12 cellular contexts compared by ENCODE assay signal in genomic region chr20:50724112-50724724, GRCh38. TPM values are rescaled to one million over a fixed set of nuclear protein-coding genes. Genes with fewer than 3 reads are reported as not detected.
DNase-seq lines count a peak whose midpoint lies in the region; ATAC-seq and TF ChIP-seq lines count a peak whose summit lies in the region.
"Had no signal": no experiment of that assay in that cellular context is flagged by ENCODE, and none has a peak within 500 bp of the region (broad histone marks: within the 10 kb centered on the region; RNA-seq: fewer than 3 reads in every experiment).

No MANE protein-coding gene starts in this region.

- H3K4me2 ChIP-seq in mammary epithelial cell (ENCODE audit: insufficient read depth, low read depth, low read length): peak overlapping the region; percentile 43
- peak overlapping the region; percentile 56 for H3K4me2 ChIP-seq in neural progenitor cell

- H3K27ac Mint-ChIP-seq in neural progenitor cell: no peak overlapping the region
- H3K27ac Mint-ChIP-seq: nephron had no signal

- WGBS in mammary epithelial cell (ENCODE audit: low coverage, missing lambda C conversion rate): 44% methylated on average over 7 of the region's 7 CpGs
- 90 to 100% methylated on average over 2 to 7 of the region's 7 CpGs for WGBS in transverse colon (ENCODE audit: low coverage in 1 of 2), 2 donors

- H3K9me3 ChIP-seq in left ventricle myocardium inferior (replicated peaks): no peaks in the 10 kb centered on the region
- H3K9me3 ChIP-seq in mammary epithelial cell (replicated peaks; ENCODE audit: insufficient read depth, low read length): no peaks in the 10 kb centered on the region
- no peaks in the 10 kb centered on the region for H3K9me3 ChIP-seq in neural progenitor cell (ENCODE audit: low read depth)
- H3K9me3 ChIP-seq in transverse colon: no peaks in the 10 kb centered on the region

- H3K4me3 Mint-ChIP-seq in neural progenitor cell: no peak overlapping the region
- H3K4me3 Mint-ChIP-seq: nephron had no signal

- H3K9ac ChIP-seq in mammary epithelial cell (ENCODE audit: insufficient read depth, low read length) (peak overlapping the region; percentile 61), neural progenitor cell (no peak overlapping the region)

- BruUV-seq in mammary epithelial cell (replicated peaks; lab: Mats Ljungman, UMichigan): no TSS peak

- H2AFZ ChIP-seq in mammary epithelial cell (ENCODE audit: low read depth, low read length): peak overlapping the region; percentile 76
- peak overlapping the region; percentile 94 for H2AFZ ChIP-seq in neural progenitor cell (replicated peaks)

- TF ChIP-seq EP300 in transverse colon (IDR thresholded peaks at IDR 0.05; ENCODE audit: low read depth): no peak

- H3K36me3 ChIP-seq in left ventricle myocardium inferior (no peaks in the 10 kb centered on the region), mammary epithelial cell (ENCODE audit: insufficient read depth, low read length) (no peaks in the 10 kb centered on the region), neural progenitor cell (no peaks in the 10 kb centered on the region), transverse colon (no peaks in the 10 kb centered on the region)

- peaks cover 6% of the 10 kb centered on the region for H3K27me3 Mint-ChIP-seq in neural progenitor cell (ENCODE audit: insufficient read depth, low read depth)

- no peaks in the 10 kb centered on the region for H3K36me3 Mint-ChIP-seq in neural progenitor cell

- CTCF ChIA-PET in mammary epithelial cell (lab: Charles Lee; ENCODE audit: low non-redundant PET): no interaction called here

- in situ Hi-C loops in mammary epithelial cell (cut with MboI; ENCODE audit: low sequenced_read_pairs in 2 of 2): no loop called here
- in situ Hi-C loops in transverse colon (cut with MboI; ENCODE audit: low pct_ligation_motif_present in 1 of 4, low pct_unique_long_range_greater_than_20kb in 1 of 4, low sequenced_read_pairs in 3 of 4): no loop called here

- dilution Hi-C loops in mammary epithelial cell (cut with HindIII; ENCODE audit: low sequenced_read_pairs): no loop called here

- TF ChIP-seq CTCF in left ventricle myocardium inferior (IDR thresholded peaks at IDR 0.05; ENCODE audit: borderline replicate concordance) (no peak), mammary epithelial cell (conservative IDR thresholded peaks at IDR 0.05 in 1 of 2, IDR thresholded peaks at IDR 0.05 in 1 of 2; ENCODE audit: extremely low read depth in 1 of 2, insufficient read depth in 1 of 2, low read depth in 1 of 2, low read length in 2 of 2) (no peak), neural progenitor cell (IDR thresholded peaks at IDR 0.05) (no peak), transverse colon (IDR thresholded peaks at IDR 0.05) (no peak)

- H3K4me3 ChIP-seq in left ventricle myocardium inferior (peak overlapping the region; percentile 11), mammary epithelial cell (replicated peaks in 1 of 3; ENCODE audit: insufficient read depth in 1 of 3, low read depth in 2 of 3, low read length in 3 of 3) (no peak overlapping the region), neural progenitor cell (peak overlapping the region; percentile 18), transverse colon (no peak overlapping the region)

- ATAC-seq in left ventricle myocardium superior (no peak), GM21423 (IDR thresholded peaks at IDR 0.05; ENCODE audit: unreplicated experiment) (no peak)

- H3K4me1 Mint-ChIP-seq in neural progenitor cell: peaks cover 20% of the 10 kb centered on the region

- no peak for TF ChIP-seq POLR2A in transverse colon (IDR thresholded peaks at IDR 0.05)

- H3K27ac ChIP-seq in left ventricle myocardium inferior (replicated peaks) (peak overlapping the region; percentile 91), mammary epithelial cell (ENCODE audit: insufficient read depth, low read depth, low read length) (peak overlapping the region; percentile 60), neural progenitor cell (peak overlapping the region; percentile 89), transverse colon (peak overlapping the region in 3 of 4 donors; percentile 59 to 64 (median 63))
- H3K27ac ChIP-seq: HL-60 had no signal

- DNase-seq in left ventricle myocardium inferior: no peak
- DNase-seq in left ventricle myocardium superior: no peak
- DNase-seq in mammary epithelial cell: no peak
- DNase-seq in neural progenitor cell (ENCODE audit: low spot score): no peak
- DNase-seq in transverse colon: no peak
- no peak for DNase-seq in NCI-H128 (lab: John Stamatoyannopoulos, UW; ENCODE audit: unreplicated experiment)
- DNase-seq in mucosa of gallbladder (ENCODE audit: low spot score): no peak
- DNase-seq: DMS 273 treated with DMSO at 0.1 percent for 48 hours had no signal

- no peaks in the 10 kb centered on the region for H3K9me3 Mint-ChIP-seq in neural progenitor cell
- H3K9me3 Mint-ChIP-seq: nephron had no signal

- H3F3A ChIP-seq in neural progenitor cell (ENCODE audit: low read depth): peaks cover 31% of the 10 kb centered on the region

- intact Hi-C loops in left ventricle myocardium inferior (cut with micrococcal nuclease): no loop called here
- intact Hi-C loops in left ventricle myocardium superior (cut with micrococcal nuclease): no loop called here
- intact Hi-C loops in mammary epithelial cell (cut with micrococcal nuclease): no loop called here
- intact Hi-C loops in transverse colon (cut with DNase I; ENCODE audit: low total_unique reads): no loop called here

- H3K27me3 ChIP-seq in left ventricle myocardium inferior (ENCODE audit: low read depth): no peaks in the 10 kb centered on the region
- H3K27me3 ChIP-seq in mammary epithelial cell (ENCODE audit: insufficient read depth, low read length): no peaks in the 10 kb centered on the region
- H3K27me3 ChIP-seq in neural progenitor cell: no peaks in the 10 kb centered on the region
- H3K27me3 ChIP-seq in transverse colon: no peaks in the 10 kb centered on the region

- H4K20me1 ChIP-seq in mammary epithelial cell (ENCODE audit: insufficient read depth, low read length): no peaks in the 10 kb centered on the region
- no peaks in the 10 kb centered on the region for H4K20me1 ChIP-seq in neural progenitor cell (ENCODE audit: low read depth)

- H3K4me1 ChIP-seq in left ventricle myocardium inferior (peaks cover 47% of the 10 kb centered on the region), mammary epithelial cell (ENCODE audit: insufficient read depth, low read length) (peaks cover 39% of the 10 kb centered on the region), neural progenitor cell (peaks cover 17% of the 10 kb centered on the region), transverse colon (peaks cover 0 to 19% (median 4%) of the 10 kb centered on the region in 4 donors)

- H3K79me2 ChIP-seq in mammary epithelial cell (ENCODE audit: insufficient read depth, low read length) (no peaks in the 10 kb centered on the region), neural progenitor cell (ENCODE audit: low read depth) (no peaks in the 10 kb centered on the region)

RNA-seq across cellular contexts. Expression of gene PARD6B, which starts 7.2 kb away (rescaled TPM):
- total RNA-seq in left ventricle myocardium inferior: 3.4 TPM
- 7.1 TPM for total RNA-seq in left ventricle myocardium superior
- total RNA-seq in mammary epithelial cell: 1 to 10 TPM; 5.6 to 7.7 TPM
- polyA plus RNA-seq in mammary epithelial cell: 1.5 TPM
- 4.8 TPM for polyA minus RNA-seq in mammary epithelial cell
- 31.0 and 45.7 TPM in 2 replicates for total RNA-seq in neural progenitor cell (ENCODE audit: low replicate concordance)
- total RNA-seq in transverse colon: 10 to 100 TPM in 3 of 4 donors, 1 to 10 TPM in 1; 1.2 to 34.8 (median 17.2) TPM
- total RNA-seq in mucosa of gallbladder: 41.1 TPM

RNA-seq across cellular contexts. Expression of gene RIPOR3, which starts 32.9 kb away (rescaled TPM):
- total RNA-seq in left ventricle myocardium inferior (6.5 TPM), left ventricle myocardium superior (8.0 TPM), mammary epithelial cell (under 1 TPM in 1 of 2 donors, not detected in 1; under 0.01 TPM), neural progenitor cell (ENCODE audit: low replicate concordance) (1.2 and 3.7 TPM in 2 replicates), transverse colon (10 to 100 TPM in 1 of 4 donors, 1 to 10 TPM in 3; 4.6 to 15.7 (median 8.7) TPM), mucosa of gallbladder (6.4 TPM)
- polyA plus RNA-seq in mammary epithelial cell: not detected
- not detected for polyA minus RNA-seq in mammary epithelial cell
- total RNA-seq: activated CD8-positive, alpha-beta memory T cell treated with anti-CD3 and anti-CD28 coated beads for 36 hours had no signal

Comparison
In these comparisons a context has a peak if more than half of its experiments do, and no peak if none do; other contexts are left out.
1. H3K4me3 ChIP-seq: peak in left ventricle myocardium inferior (single experiment) and neural progenitor cell (single experiment); none in mammary epithelial cell (0 of 3) and transverse colon (0 of 4).
2. Peak in every context shown above with its lines, with median percentiles within 50 percentile points of each other: H3K27ac ChIP-seq.